8 cellular contexts compared by ENCODE assay signal in genomic region chr1:30379684-30380624, GRCh38.
DNase-seq lines count a peak whose midpoint lies in the region; ATAC-seq and TF ChIP-seq lines count a peak whose summit lies in the region.

No MANE protein-coding gene starts in this region.

- TF ChIP-seq CTCF in MM.1S (IDR thresholded peaks at IDR 0.05; ENCODE audit: low read length) (peak; percentile 70), RWPE2 (IDR thresholded peaks at IDR 0.05; ENCODE audit: poor library complexity, severe bottlenecking) (peak; percentile 93), parathyroid adenoma (IDR thresholded peaks at IDR 0.05) (peak; percentile 58)

- no peak overlapping the region for H3K9ac ChIP-seq in MM.1S (ENCODE audit: low read length)
- H3K9ac ChIP-seq in adipocyte (ENCODE audit: low read length), result peak overlapping the region; percentile 11
- no peak overlapping the region for H3K9ac ChIP-seq in parathyroid adenoma

- no peaks in the 10 kb centered on the region for H3K36me3 ChIP-seq in MM.1S (replicated peaks; ENCODE audit: insufficient read depth, low read length)
- no peaks in the 10 kb centered on the region for H3K36me3 ChIP-seq in RWPE2 (ENCODE audit: low read depth)
- no peaks in the 10 kb centered on the region for H3K36me3 ChIP-seq in adipocyte (ENCODE audit: control insufficient read depth, insufficient read depth, low read length, severe bottlenecking)
- no peaks in the 10 kb centered on the region for H3K36me3 ChIP-seq in parathyroid adenoma (ENCODE audit: control insufficient read depth, insufficient read depth, low read length)

- peak; percentile 55 for ATAC-seq in RWPE2 (ENCODE audit: low read depth)
- ATAC-seq in Right ventricle myocardium superior (ENCODE audit: poor library complexity), result peak; percentile 85
- ATAC-seq in HG03045 (IDR thresholded peaks at IDR 0.05; ENCODE audit: unreplicated experiment), result no peak
- ATAC-seq in HG02970 (IDR thresholded peaks at IDR 0.05; ENCODE audit: low FRiP score, unreplicated experiment), result no peak

- H3F3A ChIP-seq in MM.1S (ENCODE audit: insufficient read depth, low read length), result no peaks in the 10 kb centered on the region

- H3K9me3 ChIP-seq in MM.1S (replicated peaks; ENCODE audit: insufficient read depth, low read length) (no peaks in the 10 kb centered on the region), RWPE2 (ENCODE audit: severe bottlenecking) (no peaks in the 10 kb centered on the region), adipocyte (ENCODE audit: control insufficient read depth, low read length) (no peaks in the 10 kb centered on the region), parathyroid adenoma (ENCODE audit: control insufficient read depth, low read length) (no peaks in the 10 kb centered on the region)

- intact Hi-C loops in Right ventricle myocardium superior (cut with DNase I), result loop anchor here (5.0 kb wide), 1 partner anchor 1143 kb away; the partner anchor contains the start of gene PTPRU

- H3K9me2 ChIP-seq in MM.1S (replicated peaks; ENCODE audit: insufficient read depth, low read length), result no peaks in the 10 kb centered on the region

- H3K4me2 ChIP-seq in MM.1S (ENCODE audit: low read depth, low read length) (no peak overlapping the region), parathyroid adenoma (ENCODE audit: low read length) (no peak overlapping the region)

- H3K79me2 ChIP-seq in MM.1S (ENCODE audit: low read length), result no peaks in the 10 kb centered on the region
- H3K79me2 ChIP-seq in parathyroid adenoma, result no peaks in the 10 kb centered on the region

- H3K27me3 ChIP-seq in MM.1S (replicated peaks; ENCODE audit: insufficient read depth, low read length), result peaks cover 87% of the 10 kb centered on the region
- H3K27me3 ChIP-seq in RWPE2 (ENCODE audit: insufficient read depth, poor library complexity, severe bottlenecking), result no peaks in the 10 kb centered on the region
- H3K27me3 ChIP-seq in adipocyte (replicated peaks; ENCODE audit: control insufficient read depth, insufficient read depth, low read length), result peaks cover 4% of the 10 kb centered on the region
- H3K27me3 ChIP-seq in parathyroid adenoma (ENCODE audit: control insufficient read depth, insufficient read depth, low read length), result no peaks in the 10 kb centered on the region

- DNase-seq in GDM1 (lab: John Stamatoyannopoulos, UW) (peak; percentile 36), MM.1S (peak; percentile 57), RWPE2 (ENCODE audit: low spot score) (no peak), adipocyte (ENCODE audit: low read depth) (peak; percentile 94), Right ventricle myocardium superior (no peak)

- H2AFZ ChIP-seq in MM.1S (ENCODE audit: low read length) (no peak overlapping the region), parathyroid adenoma (peak overlapping the region; percentile 50)

- H3K4me1 ChIP-seq in MM.1S (ENCODE audit: low read length) (no peaks in the 10 kb centered on the region), RWPE2 (ENCODE audit: insufficient read depth, poor library complexity, severe bottlenecking) (peaks cover 6% of the 10 kb centered on the region), adipocyte (ENCODE audit: control insufficient read depth, insufficient read depth, low read length) (peaks cover 9% of the 10 kb centered on the region), parathyroid adenoma (no peaks in the 10 kb centered on the region)

- H3K4me3 ChIP-seq in MM.1S (ENCODE audit: low read length), result no peak overlapping the region
- H3K4me3 ChIP-seq in RWPE2 (ENCODE audit: severe bottlenecking), result no peak overlapping the region
- no peak overlapping the region for H3K4me3 ChIP-seq in adipocyte (ENCODE audit: low read length)
- H3K4me3 ChIP-seq in parathyroid adenoma (ENCODE audit: low read depth, low read length), result no peak overlapping the region

- no peaks in the 10 kb centered on the region for H4K20me1 ChIP-seq in MM.1S (ENCODE audit: insufficient read depth, low read length)

- H3K27ac ChIP-seq in MM.1S (ENCODE audit: low read length), result no peak overlapping the region
- peak overlapping the region; percentile 1 for H3K27ac ChIP-seq in RWPE2 (ENCODE audit: poor library complexity, severe bottlenecking)
- no peak overlapping the region for H3K27ac ChIP-seq in parathyroid adenoma

Comparison
In these comparisons a context has a peak if more than half of its experiments do, and no peak if none do; other contexts are left out.
1. DNase-seq: peak in GDM1 (single experiment), MM.1S (single experiment) and adipocyte (single experiment); none in RWPE2 (single experiment) and Right ventricle myocardium superior (single experiment).
2. ATAC-seq: peak in RWPE2 (single experiment) and Right ventricle myocardium superior (single experiment); none in HG03045 (single experiment) and HG02970 (single experiment).
3. Peak in every context shown above with its lines, with median percentiles within 50 percentile points of each other: CTCF ChIP-seq.